8 cellular contexts compared by ENCODE assay signal in genomic region chr6:30689985-30690384, GRCh38. TPM values are rescaled to one million over a fixed set of nuclear protein-coding genes. Genes with fewer than 3 reads are reported as not detected.
DNase-seq lines count a peak whose midpoint lies in the region; ATAC-seq and TF ChIP-seq lines count a peak whose summit lies in the region.
"Had no signal": no experiment of that assay in that cellular context is flagged by ENCODE, and none has a peak within 500 bp of the region (broad histone marks: within the 10 kb centered on the region; RNA-seq: fewer than 3 reads in every experiment).

No MANE protein-coding gene starts in this region.

- H3K9me3 ChIP-seq in iPS-18c (ENCODE audit: control insufficient read depth, insufficient read depth, low read length) (no peaks in the 10 kb centered on the region), stomach (no peaks in the 10 kb centered on the region)

- 27 to 71% (median 53%) methylated on average over 4 of the region's 4 CpGs for WGBS in stomach, 5 donors

- no peak for TF ChIP-seq EP300 in stomach (IDR thresholded peaks at IDR 0.05)

- TF ChIP-seq POLR2A in stomach (IDR thresholded peaks at IDR 0.05), result no peak

- intact Hi-C loops in stomach (cut with DNase I; ENCODE audit: low total_unique reads), result no loop called here

- peak overlapping the region; percentile 78 for H3K4me3 ChIP-seq in HL-60 (replicated peaks; ENCODE audit: insufficient read depth, low read length)
- peak overlapping the region; percentile 73 for H3K4me3 ChIP-seq in iPS-18c (ENCODE audit: insufficient read depth, low read depth, low read length)
- peak overlapping the region; percentile 61 to 70 (median 64) for H3K4me3 ChIP-seq in stomach

- no peak for ATAC-seq in activated T-helper 17 cell treated with anti-CD3 and anti-CD28 coated beads, Interleukin-2, amount 50 U/mL, for 72 hours (replicated peaks)
- no peak for ATAC-seq in HG02884 (IDR thresholded peaks at IDR 0.05; ENCODE audit: unreplicated experiment)

- H3K36me3 ChIP-seq in stomach, result no peaks in the 10 kb centered on the region

- no peaks in the 10 kb centered on the region for H3K27me3 Mint-ChIP-seq in activated T-helper 17 cell treated with anti-CD3 and anti-CD28 coated beads, Interleukin-2, amount 50 U/mL, for 72 hours

- no peak for TF ChIP-seq CTCF in HL-60 (IDR thresholded peaks at IDR 0.05; ENCODE audit: insufficient read depth, low read length)
- no peak for TF ChIP-seq CTCF in stomach (IDR thresholded peaks at IDR 0.05)

- H3K4me1 ChIP-seq in stomach, result peaks cover 29 to 56% (median 41%) of the 10 kb centered on the region in 4 donors

- peaks cover 44% of the 10 kb centered on the region for H3K36me3 Mint-ChIP-seq in activated T-helper 17 cell treated with anti-CD3 and anti-CD28 coated beads, Interleukin-2, amount 50 U/mL, for 72 hours (ENCODE audit: low read depth)

- H3K27ac ChIP-seq in HL-60 (replicated peaks), result peak overlapping the region; percentile 76
- peak overlapping the region; percentile 77 to 99 (median 97) for H3K27ac ChIP-seq in stomach

- peaks cover 23% of the 10 kb centered on the region for H3K4me1 Mint-ChIP-seq in activated T-helper 17 cell treated with anti-CD3 and anti-CD28 coated beads, Interleukin-2, amount 50 U/mL, for 72 hours

- H3K27me3 ChIP-seq in HL-60 (ENCODE audit: insufficient read depth, poor library complexity, severe bottlenecking), result no peaks in the 10 kb centered on the region
- no peaks in the 10 kb centered on the region for H3K27me3 ChIP-seq in stomach

- no peak for DNase-seq in HL-60 (ENCODE audit: low read depth in 1 of 2, low spot score in 1 of 2)
- DNase-seq in stomach, result no peak
- no peak for DNase-seq in NCI-H524 (lab: John Stamatoyannopoulos, UW)
- no peak for DNase-seq in activated CD4-positive, CD25-positive, alpha-beta regulatory T cell treated with anti-CD3 and anti-CD28 coated beads, Interleukin-2, amount 50 U/mL, for 72 hours
- DNase-seq: activated effector memory CD4-positive, alpha-beta T cell treated with anti-CD3 and anti-CD28 coated beads, Interleukin-2, amount 50 U/mL, for 16 hours had no signal

- H3K27ac Mint-ChIP-seq in activated T-helper 17 cell treated with anti-CD3 and anti-CD28 coated beads, Interleukin-2, amount 50 U/mL, for 72 hours, result peak overlapping the region; percentile 97

- H3K9me3 Mint-ChIP-seq in activated T-helper 17 cell treated with anti-CD3 and anti-CD28 coated beads, Interleukin-2, amount 50 U/mL, for 72 hours, result no peaks in the 10 kb centered on the region

- H3K4me3 Mint-ChIP-seq in activated T-helper 17 cell treated with anti-CD3 and anti-CD28 coated beads, Interleukin-2, amount 50 U/mL, for 72 hours, result peak overlapping the region; percentile 98

RNA-seq across cellular contexts. Expression of gene NRM, which starts 0.8 kb away (rescaled TPM):
- 10 to 100 TPM; 26.0 to 36.9 TPM for total RNA-seq in activated T-helper 17 cell treated with anti-CD3 and anti-CD28 coated beads, Interleukin-2, amount 50 U/mL, for 72 hours
- 1 to 10 TPM in 4 of 5 donors, under 1 TPM in 1; 0.92 to 6.4 (median 2.9) TPM for total RNA-seq in stomach
- polyA plus RNA-seq in stomach, result 10 to 100 TPM in 1 of 3 donors, 1 to 10 TPM in 2; 4.1 to 15.8 (median 8.5) TPM

RNA-seq across cellular contexts. Expression of gene PPP1R18, which starts 3.5 kb away (rescaled TPM):
- 100 to 1,000 TPM; 190 to 238 TPM for total RNA-seq in activated T-helper 17 cell treated with anti-CD3 and anti-CD28 coated beads, Interleukin-2, amount 50 U/mL, for 72 hours
- total RNA-seq in stomach, result 10 to 100 TPM in 4 of 5 donors, 1 to 10 TPM in 1; 9.0 to 20.1 (median 12.8) TPM
- 10 to 100 TPM; 24.7 to 40.3 (median 32.2) TPM for polyA plus RNA-seq in stomach

RNA-seq across cellular contexts. Expression of gene DHX16, which starts 17.2 kb away (rescaled TPM):
- 10 to 100 TPM; 27.4 to 40.0 TPM for total RNA-seq in activated T-helper 17 cell treated with anti-CD3 and anti-CD28 coated beads, Interleukin-2, amount 50 U/mL, for 72 hours
- 10 to 100 TPM; 22.0 to 67.0 (median 30.1) TPM for total RNA-seq in stomach
- 10 to 100 TPM; 18.3 to 34.0 (median 23.4) TPM for polyA plus RNA-seq in stomach

RNA-seq across cellular contexts. Expression of gene MDC1, which starts 27.1 kb away (rescaled TPM):
- total RNA-seq in activated T-helper 17 cell treated with anti-CD3 and anti-CD28 coated beads, Interleukin-2, amount 50 U/mL, for 72 hours, result 10 to 100 TPM; 57.4 to 82.1 TPM
- total RNA-seq in stomach, result 100 to 1,000 TPM in 2 of 5 donors, 10 to 100 TPM in 2, 1 to 10 TPM in 1; 9.6 to 153 (median 99.2) TPM
- polyA plus RNA-seq in stomach, result 1 to 10 TPM; 3.8 to 8.7 (median 4.2) TPM

RNA-seq across cellular contexts. Expression of gene TUBB, which starts 30.2 kb away (rescaled TPM):
- 1,000 to 10,000 TPM; 1,139 to 1,437 TPM for total RNA-seq in activated T-helper 17 cell treated with anti-CD3 and anti-CD28 coated beads, Interleukin-2, amount 50 U/mL, for 72 hours
- total RNA-seq in stomach, result 100 to 1,000 TPM in 4 of 5 donors, 10 to 100 TPM in 1; 67.5 to 177 (median 109) TPM
- polyA plus RNA-seq in stomach, result 100 to 1,000 TPM; 127 to 223 (median 183) TPM

Comparison
In these comparisons a context has a peak if more than half of its experiments do, and no peak if none do; other contexts are left out.
1. RNA of gene PPP1R18, which starts 3.5 kb away (total RNA-seq): 190 to 238 TPM in activated T-helper 17 cell treated with anti-CD3 and anti-CD28 coated beads, Interleukin-2, amount 50 U/mL, for 72 hours; 9.0 to 20.1 TPM in stomach; every median in the first group is over 4 times any median in the second.
2. Peak in every context shown above with its lines, with median percentiles within 50 percentile points of each other: H3K4me3 ChIP-seq.